ENCODE assay signal across 3 cellular contexts in the genomic region with DNA sequence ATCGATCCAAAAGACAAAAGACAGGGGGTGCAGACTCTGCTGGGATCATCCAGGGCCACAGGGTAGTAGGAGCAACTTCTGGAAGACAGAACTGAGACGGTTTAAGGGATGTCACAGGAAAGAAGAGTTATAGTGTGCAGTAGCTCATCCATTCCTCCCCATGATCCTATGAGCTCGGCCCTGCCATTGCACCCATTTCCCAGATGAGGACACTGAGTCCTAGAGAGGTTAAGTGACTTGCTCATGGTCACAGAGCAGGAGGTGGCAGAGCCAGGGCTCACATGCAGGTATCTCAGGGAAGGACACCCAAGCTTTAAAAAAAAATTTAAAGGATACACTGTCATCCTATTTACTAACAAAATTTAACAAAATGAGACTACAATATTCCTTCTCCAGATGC.
TF ChIP-seq lines count a peak whose summit lies in the region.

No MANE protein-coding gene starts in this region.

TF ChIP-seq in HepG2, 621 proteins besides CTCF, POLR2A, EP300 and RAD21:
- TF ChIP-seq, protein P1, sequence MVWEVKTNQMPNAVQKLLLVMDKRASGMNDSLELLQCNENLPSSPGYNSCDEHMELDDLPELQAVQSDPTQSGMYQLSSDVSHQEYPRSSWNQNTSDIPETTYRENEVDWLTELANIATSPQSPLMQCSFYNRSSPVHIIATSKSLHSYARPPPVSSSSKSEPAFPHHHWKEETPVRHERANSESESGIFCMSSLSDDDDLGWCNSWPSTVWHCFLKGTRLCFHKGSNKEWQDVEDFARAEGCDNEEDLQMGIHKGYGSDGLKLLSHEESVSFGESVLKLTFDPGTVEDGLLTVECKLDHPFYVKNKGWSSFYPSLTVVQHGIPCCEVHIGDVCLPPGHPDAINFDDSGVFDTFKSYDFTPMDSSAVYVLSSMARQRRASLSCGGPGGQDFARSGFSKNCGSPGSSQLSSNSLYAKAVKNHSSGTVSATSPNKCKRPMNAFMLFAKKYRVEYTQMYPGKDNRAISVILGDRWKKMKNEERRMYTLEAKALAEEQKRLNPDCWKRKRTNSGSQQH (CRISPR knock-in tag; IDR thresholded peaks at IDR 0.05; ENCODE audit: low read depth) = no peak
- TF ChIP-seq ZNF629 (CRISPR knock-in tag; conservative IDR thresholded peaks at IDR 0.05) (peak; percentile 54), WIZ (CRISPR knock-in tag; IDR thresholded peaks at IDR 0.05) (no peak), GATA4 (IDR thresholded peaks at IDR 0.05; ENCODE audit: borderline replicate concordance, low read depth) (no peak), ZNF251 (CRISPR knock-in tag; IDR thresholded peaks at IDR 0.05) (no peak), PAXIP1 (CRISPR knock-in tag; conservative IDR thresholded peaks at IDR 0.05) (no peak), RAD51 (IDR thresholded peaks at IDR 0.05; ENCODE audit: borderline replicate concordance) (no peak), KMT2B (CRISPR knock-in tag; IDR thresholded peaks at IDR 0.05) (no peak)

TF ChIP-seq in IMR-90, 13 proteins besides CTCF, POLR2A, EP300 and RAD21:
- TF ChIP-seq SMC3 (IDR thresholded peaks at IDR 0.05; ENCODE audit: low read depth, low read length) (no peak), FOS (IDR thresholded peaks at IDR 0.05; ENCODE audit: low read depth, low read length) (no peak), MXI1 (IDR thresholded peaks at IDR 0.05; ENCODE audit: borderline replicate concordance, low read depth, low read length) (no peak), RCOR1 (IDR thresholded peaks at IDR 0.05; ENCODE audit: insufficient replicate concordance, low read length) (no peak), NFE2L2 (IDR thresholded peaks at IDR 0.05; ENCODE audit: low read depth, low read length) (no peak), RFX5 (IDR thresholded peaks at IDR 0.05; ENCODE audit: low read depth, low read length) (no peak)
- TF ChIP-seq, protein P2, sequence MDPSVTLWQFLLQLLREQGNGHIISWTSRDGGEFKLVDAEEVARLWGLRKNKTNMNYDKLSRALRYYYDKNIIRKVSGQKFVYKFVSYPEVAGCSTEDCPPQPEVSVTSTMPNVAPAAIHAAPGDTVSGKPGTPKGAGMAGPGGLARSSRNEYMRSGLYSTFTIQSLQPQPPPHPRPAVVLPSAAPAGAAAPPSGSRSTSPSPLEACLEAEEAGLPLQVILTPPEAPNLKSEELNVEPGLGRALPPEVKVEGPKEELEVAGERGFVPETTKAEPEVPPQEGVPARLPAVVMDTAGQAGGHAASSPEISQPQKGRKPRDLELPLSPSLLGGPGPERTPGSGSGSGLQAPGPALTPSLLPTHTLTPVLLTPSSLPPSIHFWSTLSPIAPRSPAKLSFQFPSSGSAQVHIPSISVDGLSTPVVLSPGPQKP (IDR thresholded peaks at IDR 0.05; ENCODE audit: borderline replicate concordance, low read depth, low read length) = no peak
TF ChIP-seq in IMR-90: peak in this region for 0.

TF ChIP-seq in H1, 55 proteins besides CTCF, POLR2A, EP300 and RAD21:
- TF ChIP-seq JUND (IDR thresholded peaks at IDR 0.05; ENCODE audit: low read length) (no peak), RFX5 (IDR thresholded peaks at IDR 0.05; ENCODE audit: borderline replicate concordance, low read depth, low read length) (no peak), BCL11A (IDR thresholded peaks at IDR 0.05; ENCODE audit: low read depth in 2 of 2, low read length in 2 of 2) (no peak), KDM1A (IDR thresholded peaks at IDR 0.05; ENCODE audit: borderline replicate concordance, low read length) (peak; percentile 75; the same call in 1 of the 2 replicates), MAFK (IDR thresholded peaks at IDR 0.05; ENCODE audit: low read depth, low read length) (no peak)
